In genomic region chr14:69056389-69056788, GRCh38 we compare ENCODE assay signal across 8 cellular contexts.
A peak's percentile ranks its signal among the peaks of the same experiment; 100 is the strongest.
DNase-seq lines count a peak whose midpoint lies in the region; ATAC-seq and TF ChIP-seq lines count a peak whose summit lies in the region.

No MANE protein-coding gene starts in this region.

- no peaks in the 10 kb centered on the region for H3K27me3 Mint-ChIP-seq in endothelial cell (ENCODE audit: unreplicated experiment)

- no peak for TF ChIP-seq CTCF in endothelial cell (IDR thresholded peaks at IDR 0.05; ENCODE audit: unreplicated experiment)

- H3K36me3 Mint-ChIP-seq in endothelial cell (ENCODE audit: low read depth, unreplicated experiment): peaks cover 45% of the 10 kb centered on the region

- H3K4me1 Mint-ChIP-seq in endothelial cell (ENCODE audit: unreplicated experiment): peaks cover 13% of the 10 kb centered on the region

- H3K4me3 Mint-ChIP-seq in endothelial cell (ENCODE audit: unreplicated experiment): no peak overlapping the region

- ATAC-seq in GM18907 (IDR thresholded peaks at IDR 0.05; ENCODE audit: unreplicated experiment): no peak

- peak overlapping the region; percentile 4 for H3K27ac Mint-ChIP-seq in endothelial cell (ENCODE audit: unreplicated experiment)

- DNase-seq in DMS 273 (lab: John Stamatoyannopoulos, UW; ENCODE audit: unreplicated experiment) (peak; percentile 57), DMS 273 treated with DMSO at 0.1 percent for 48 hours (lab: John Stamatoyannopoulos, UW) (no peak), NCI-H526 (lab: John Stamatoyannopoulos, UW) (peak; percentile 69 to 82), endothelial cell (ENCODE audit: low spot score) (no peak), occipital lobe (lab: John Stamatoyannopoulos, UW) (peak; percentile 34), hippocampal formation (lab: John Stamatoyannopoulos, UW) (no peak), glomerular visceral epithelial cell (ENCODE audit: extremely low spot score) (no peak)

- no peaks in the 10 kb centered on the region for H3K9me3 Mint-ChIP-seq in endothelial cell (ENCODE audit: unreplicated experiment)

Comparison
In these comparisons a context has a peak if more than half of its experiments do, and no peak if none do; other contexts are left out.
1. DNase-seq: peak in DMS 273 (single experiment), NCI-H526 (2 of 2) and occipital lobe (single experiment); none in DMS 273 treated with DMSO at 0.1 percent for 48 hours (single experiment), endothelial cell (single experiment), hippocampal formation (0 of 2) and glomerular visceral epithelial cell (single experiment).